In genomic region chr12:30594509-30594908, GRCh38 we compare ENCODE assay signal across 23 cellular contexts.
A peak's percentile ranks its signal among the peaks of the same experiment; 100 is the strongest.
DNase-seq lines count a peak whose midpoint lies in the region; ATAC-seq, FAIRE-seq and TF ChIP-seq lines count a peak whose summit lies in the region.
"Had no signal": no experiment of that assay in that cellular context is flagged by ENCODE, and none has a peak within 500 bp of the region (broad histone marks: within the 10 kb centered on the region; RNA-seq: fewer than 3 reads in every experiment).

No MANE protein-coding gene starts in this region.

- no peaks in the 10 kb centered on the region for H3K79me2 ChIP-seq in HepG2 (ENCODE audit: insufficient read depth, low read length)

- no peaks in the 10 kb centered on the region for H4K20me1 ChIP-seq in HepG2 (ENCODE audit: insufficient read depth, low read length)
- H4K20me1 ChIP-seq: BLaER1 treated with 17β-estradiol and CSF1 and Interleukin-3, amounts not matched to agents 10 nM and 100 nM had no signal

- H3K27me3 ChIP-seq in HepG2 (ENCODE audit: control insufficient read depth in 1 of 2, insufficient read depth in 2 of 2, low read length in 2 of 2): no peaks in the 10 kb centered on the region
- H3K27me3 ChIP-seq in right lobe of liver: no peaks in the 10 kb centered on the region
- H3K27me3 ChIP-seq: BLaER1 treated with 17β-estradiol and CSF1 and Interleukin-3, amounts not matched to agents 10 nM and 100 nM had no signal

- peaks cover 14% of the 10 kb centered on the region for H3K4me1 ChIP-seq in HepG2 (ENCODE audit: insufficient read depth, low read length)
- H3K4me1 ChIP-seq in right lobe of liver: no peaks in the 10 kb centered on the region
- H3K4me1 ChIP-seq: A549; BLaER1 treated with 17β-estradiol and CSF1 and Interleukin-3, amounts not matched to agents 10 nM and 100 nM; Caco-2 had no signal

- TF ChIP-seq CTCF in HepG2 (CRISPR knock-in tag; IDR thresholded peaks at IDR 0.05): no peak
- TF ChIP-seq CTCF in right lobe of liver (IDR thresholded peaks at IDR 0.05): no peak
- TF ChIP-seq CTCF in astrocyte of the spinal cord (IDR thresholded peaks at IDR 0.05; ENCODE audit: low read depth, low read length): no peak

- H3K4me3 Mint-ChIP-seq in activated CD4-positive, alpha-beta T cell treated with anti-CD3 and anti-CD28 coated beads, Interleukin-2, amount 10 ng/mL, durations not matched to agents 7 days and 5 days: no peak overlapping the region
- H3K4me3 Mint-ChIP-seq: B cell; CD4-positive, alpha-beta T cell; CD8-positive, alpha-beta T cell had no signal

- intact Hi-C loops in HepG2 (cut with micrococcal nuclease; ENCODE audit: unreplicated experiment) (no loop called here), right lobe of liver (cut with DNase I) (no loop called here)

- no TSS peak for BruUV-seq in HepG2 (replicated peaks; lab: Mats Ljungman, UMichigan)

- H3K4me3 ChIP-seq in HepG2 (replicated peaks in 1 of 3; ENCODE audit: insufficient read depth in 1 of 3, low read depth in 2 of 3, low read length in 3 of 3) (no peak overlapping the region), right lobe of liver (no peak overlapping the region), astrocyte of the spinal cord (ENCODE audit: low read depth, low read length) (no peak overlapping the region)
- H3K4me3 ChIP-seq: A549; BLaER1 treated with 17β-estradiol and CSF1 and Interleukin-3, amounts not matched to agents 10 nM and 100 nM had no signal

- WGBS in HepG2 (ENCODE audit: low lambda C conversion rate): 45% methylated on average over 1 of the region's 1 CpG
- WGBS in right lobe of liver (ENCODE audit: insufficient coverage, low coverage, low lambda C conversion rate, missing lambda C conversion rate): 100% methylated on average over 1 of the region's 1 CpG

- H3K9me3 ChIP-seq in HepG2 (ENCODE audit: low read length) (peaks cover 19% of the 10 kb centered on the region; the same call in 1 of the 2 replicates), right lobe of liver (no peaks in the 10 kb centered on the region)
- H3K9me3 ChIP-seq: A549; BLaER1 treated with 17β-estradiol and CSF1 and Interleukin-3, amounts not matched to agents 10 nM and 100 nM; Caco-2 had no signal

- H3K9me3 Mint-ChIP-seq in activated CD4-positive, alpha-beta T cell treated with anti-CD3 and anti-CD28 coated beads, Interleukin-2, amount 10 ng/mL, durations not matched to agents 7 days and 5 days: no peaks in the 10 kb centered on the region

- POLR2A ChIA-PET in HepG2 (lab: Yijun Ruan, JAX): no interaction called here
- POLR2A ChIA-PET in activated CD4-positive, alpha-beta T cell treated with anti-CD3 and anti-CD28 coated beads, Interleukin-2, amount 10 ng/mL, durations not matched to agents 7 days and 5 days (lab: Charles Lee): no interaction called here

- H2AFZ ChIP-seq in HepG2 (ENCODE audit: low read length): no peak overlapping the region

- H3K27ac Mint-ChIP-seq in activated CD4-positive, alpha-beta T cell treated with anti-CD3 and anti-CD28 coated beads, Interleukin-2, amount 10 ng/mL, durations not matched to agents 7 days and 5 days: no peak overlapping the region
- H3K27ac Mint-ChIP-seq: B cell; CD4-positive, alpha-beta T cell; CD8-positive, alpha-beta T cell had no signal

- no peaks in the 10 kb centered on the region for H3K27me3 Mint-ChIP-seq in activated CD4-positive, alpha-beta T cell treated with anti-CD3 and anti-CD28 coated beads, Interleukin-2, amount 10 ng/mL, durations not matched to agents 7 days and 5 days
- H3K27me3 Mint-ChIP-seq: B cell; CD4-positive, alpha-beta T cell had no signal

- in situ Hi-C loops in HepG2 (cut with HindIII; ENCODE audit: extremely low pct_ligation_motif_present, low pct_unique_long_range_greater_than_20kb): no loop called here
- in situ Hi-C loops in astrocyte of the spinal cord (cut with HindIII; ENCODE audit: low sequenced_read_pairs): no loop called here

- CTCF ChIA-PET in HepG2 (lab: Yijun Ruan, JAX; ENCODE audit: low intra/inter-chr PET ratio, low total read pairs): no interaction called here
- CTCF ChIA-PET in activated CD4-positive, alpha-beta T cell treated with anti-CD3 and anti-CD28 coated beads, Interleukin-2, amount 10 ng/mL, durations not matched to agents 7 days and 5 days (lab: Charles Lee): no interaction called here

- H3K36me3 ChIP-seq in HepG2 (replicated peaks in 1 of 2; ENCODE audit: control insufficient read depth in 1 of 2, insufficient read depth in 2 of 2, low read length in 2 of 2): no peaks in the 10 kb centered on the region
- no peaks in the 10 kb centered on the region for H3K36me3 ChIP-seq in right lobe of liver
- H3K36me3 ChIP-seq: BLaER1 treated with 17β-estradiol and CSF1 and Interleukin-3, amounts not matched to agents 10 nM and 100 nM had no signal

- FAIRE-seq in HepG2 (lab: Jason Lieb, UNC): no peak
- FAIRE-seq: A549, D721Med, G401.6, GM12891, GM19239 had no signal

- TF ChIP-seq EP300 in HepG2 (IDR thresholded peaks at IDR 0.05; ENCODE audit: low read depth in 2 of 2, low read length in 2 of 2) (no peak), HepG2 (CRISPR knock-in tag; IDR thresholded peaks at IDR 0.05; ENCODE audit: borderline replicate concordance) (no peak)

- no peak for TF ChIP-seq RAD21 in HepG2 (CRISPR knock-in tag; IDR thresholded peaks at IDR 0.05)

- H3K36me3 Mint-ChIP-seq in activated CD4-positive, alpha-beta T cell treated with anti-CD3 and anti-CD28 coated beads, Interleukin-2, amount 10 ng/mL, durations not matched to agents 7 days and 5 days (ENCODE audit: low read depth): no peaks in the 10 kb centered on the region
- H3K36me3 Mint-ChIP-seq: CD8-positive, alpha-beta T cell had no signal

- ATAC-seq in HepG2 (no peak), right lobe of liver (no peak), GM19467 (IDR thresholded peaks at IDR 0.05; ENCODE audit: unreplicated experiment) (no peak)
- ATAC-seq: A549; CD8-positive, alpha-beta T cell had no signal

- H3K9ac ChIP-seq in HepG2 (ENCODE audit: insufficient read depth, low read depth, low read length): no peak overlapping the region
- H3K9ac ChIP-seq: BLaER1 treated with 17β-estradiol and CSF1 and Interleukin-3, amounts not matched to agents 10 nM and 100 nM had no signal

- peak; percentile 9 for DNase-seq in HepG2 (ENCODE audit: low spot score)
- no peak for DNase-seq in right lobe of liver
- DNase-seq in M059J (ENCODE audit: low read depth): peak; percentile 21
- peak; percentile 25 for DNase-seq in astrocyte of the spinal cord (ENCODE audit: low read depth, low spot score)
- DNase-seq in activated CD4-positive, alpha-beta T cell treated with anti-CD3 and anti-CD28 coated beads, Interleukin-2, amount 10 ng/mL, durations not matched to agents 7 days and 5 days: no peak
- no peak for DNase-seq in NCI-H1694 treated with DMSO at 0.1 percent for 48 hours (lab: John Stamatoyannopoulos, UW)
- DNase-seq: AML-193; Caco-2; Calu3; CD4-positive, alpha-beta T cell; CD8-positive, alpha-beta T cell; DMS79 treated with DMSO at 0.1 percent for 48 hours; GF-D8 had no signal

- H3K4me1 Mint-ChIP-seq in activated CD4-positive, alpha-beta T cell treated with anti-CD3 and anti-CD28 coated beads, Interleukin-2, amount 10 ng/mL, durations not matched to agents 7 days and 5 days: no peaks in the 10 kb centered on the region
- H3K4me1 Mint-ChIP-seq: B cell had no signal

- H3K27ac ChIP-seq in HepG2 (ENCODE audit: extremely low read length, insufficient read depth, low read length): no peak overlapping the region
- H3K27ac ChIP-seq in right lobe of liver: no peak overlapping the region
- H3K27ac ChIP-seq: 22Rv1; A549; BLaER1 treated with 17β-estradiol and CSF1 and Interleukin-3, amounts not matched to agents 10 nM and 100 nM; C4-2B had no signal

- H3K4me2 ChIP-seq in HepG2 (ENCODE audit: low read depth, low read length): no peak overlapping the region
- H3K4me2 ChIP-seq: A549; BLaER1 treated with 17β-estradiol and CSF1 and Interleukin-3, amounts not matched to agents 10 nM and 100 nM had no signal

- TF ChIP-seq POLR2A in HepG2 (IDR thresholded peaks at IDR 0.05; ENCODE audit: insufficient read depth in 1 of 2, low read depth in 2 of 2, low read length in 2 of 2) (no peak), right lobe of liver (IDR thresholded peaks at IDR 0.05) (no peak)

TF ChIP-seq in HepG2, 621 proteins besides CTCF, POLR2A, EP300 and RAD21 (continues in another document):
- TF ChIP-seq TERF1 (CRISPR knock-in tag; IDR thresholded peaks at IDR 0.05) (no peak), ZNF281 (CRISPR knock-in tag; IDR thresholded peaks at IDR 0.05; ENCODE audit: borderline replicate concordance) (no peak), ZNF260 (CRISPR knock-in tag; IDR thresholded peaks at IDR 0.05; ENCODE audit: borderline replicate concordance, low read depth) (no peak), ZMAT3 (CRISPR knock-in tag; conservative IDR thresholded peaks at IDR 0.05) (no peak)

Comparison
In these comparisons a context has a peak if more than half of its experiments do, and no peak if none do; other contexts are left out.
1. DNase-seq: peak in HepG2 (single experiment), M059J (single experiment) and astrocyte of the spinal cord (single experiment); none in right lobe of liver (0 of 3), activated CD4-positive, alpha-beta T cell treated with anti-CD3 and anti-CD28 coated beads, Interleukin-2, amount 10 ng/mL, durations not matched to agents 7 days and 5 days (single experiment) and NCI-H1694 treated with DMSO at 0.1 percent for 48 hours (single experiment).